ENCODE assay signal across 1 cellular context in genomic region chr7:27176343-27176731, GRCh38.
TF ChIP-seq lines count a peak whose summit lies in the region.

No MANE protein-coding gene starts in this region.

TF ChIP-seq in HEK293, 187 proteins besides CTCF, POLR2A, EP300 and RAD21 (continued from another document):
- no peak for TF ChIP-seq ZNF184 (tag by site-specific recombination; IDR thresholded peaks at IDR 0.05)
- TF ChIP-seq ZNF664 (tag by site-specific recombination; IDR thresholded peaks at IDR 0.05), result no peak
- TF ChIP-seq ZNF488 (tag by site-specific recombination; IDR thresholded peaks at IDR 0.05), result no peak
- no peak for TF ChIP-seq GLI2 (tag by site-specific recombination; IDR thresholded peaks at IDR 0.05; ENCODE audit: borderline replicate concordance, low read depth)
- TF ChIP-seq ZNF843 (tag by site-specific recombination; IDR thresholded peaks at IDR 0.05), result no peak
- no peak for TF ChIP-seq PBX3 (CRISPR knock-in tag; IDR thresholded peaks at IDR 0.05)
- no peak for TF ChIP-seq OVOL3 (tag by site-specific recombination; IDR thresholded peaks at IDR 0.05)
- TF ChIP-seq ZNF354C (tag by site-specific recombination; IDR thresholded peaks at IDR 0.05; ENCODE audit: borderline replicate concordance, low read depth), result no peak
- TF ChIP-seq ZNF223 (tag by site-specific recombination; IDR thresholded peaks at IDR 0.05), result no peak
- TF ChIP-seq GLIS2 (tag by site-specific recombination; IDR thresholded peaks at IDR 0.05), result no peak
